ENCODE assay signal across 38 cellular contexts in the genomic region with DNA sequence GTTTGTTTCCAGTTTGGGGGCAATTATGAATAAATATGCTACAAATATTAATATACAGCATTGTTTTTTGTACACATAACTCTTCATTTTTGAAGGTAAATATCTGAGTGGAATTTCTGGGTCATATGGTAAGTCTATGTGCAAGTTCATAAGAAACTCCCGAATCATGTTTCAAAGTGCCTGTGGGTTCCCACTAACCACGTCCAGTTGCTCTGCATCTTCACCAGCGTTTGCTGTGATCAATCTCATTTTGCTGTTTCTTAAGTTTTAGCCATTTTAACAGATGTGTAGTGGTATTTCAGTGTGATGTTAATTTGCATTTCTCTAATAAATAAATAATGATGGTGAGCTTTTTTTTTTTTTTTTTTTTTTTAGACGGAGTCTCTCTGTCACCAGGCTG. TPM values are rescaled to one million over a fixed set of nuclear protein-coding genes. Genes with fewer than 3 reads are reported as not detected.
"Had no signal": no experiment of that assay in that cellular context is flagged by ENCODE, and none has a peak within 500 bp of the region (broad histone marks: within the 10 kb centered on the region; RNA-seq: fewer than 3 reads in every experiment).

No MANE protein-coding gene starts in this region.

- H3K36me3 Mint-ChIP-seq: activated CD4-positive, alpha-beta memory T cell treated with anti-CD3 and anti-CD28 coated beads for 36 hours; activated naive CD4-positive, alpha-beta T cell treated with anti-CD3 and anti-CD28 coated beads, Interleukin-2, amount 50 U/mL, for 72 hours; brain; IgD-negative memory B cell had no signal

- H3K36me3 ChIP-seq: adrenal gland had no signal

- DNase-seq: activated B cell treated with CpG ODN at 0.5 μM for 24 hours; activated CD4-positive, alpha-beta memory T cell treated with anti-CD3 and anti-CD28 coated beads for 36 hours; activated CD4-positive, alpha-beta T cell treated with anti-CD3 and anti-CD28 coated beads for 4 hours; activated CD4-positive, alpha-beta T cell treated with anti-CD3 and anti-CD28 coated beads, Interleukin-2, amount 50 U/mL, for 1 hour; activated CD4-positive, CD25-positive, alpha-beta regulatory T cell treated with anti-CD3 and anti-CD28 coated beads, Interleukin-2, amount 50 U/mL, for 72 hours; activated CD8-positive, alpha-beta memory T cell treated with anti-CD3 and anti-CD28 coated beads, Interleukin-2, amount 50 U/mL, for 4 hours; activated gamma-delta T cell treated with Interleukin-2 at 50 U/mL for 16 hours; activated naive CD4-positive, alpha-beta T cell treated with anti-CD3 and anti-CD28 coated beads for 36 hours; activated T-cell treated with anti-CD3 and anti-CD28 coated beads for 4 hours; activated T-cell treated with anti-CD3 and anti-CD28 coated beads, Interleukin-2, amount 50 U/mL, for 4 hours; adrenal gland; caudate nucleus; cerebellar nuclear complex; Kasumi-1; KBM-7; NCI-H1048; NCI-H1105 treated with DMSO at 0.1 percent for 48 hours; NCI-H1436; NCI-H1694; NCI-H1930; NCI-H2081 treated with DMSO at 0.1 percent for 48 hours; NCI-H226; NCI-H446 treated with DMSO at 0.1 percent for 48 hours; NCI-H524; NCI-H69; SHP77 treated with DMSO at 0.1 percent for 48 hours; T1000 had no signal

- H3K9me3 ChIP-seq: adrenal gland had no signal

- H3K27me3 ChIP-seq: adrenal gland had no signal

- H3K4me1 Mint-ChIP-seq: activated B cell treated with CpG ODN at 0.5 μM for 24 hours, IgD-negative memory B cell had no signal

- H3K4me1 ChIP-seq: adrenal gland had no signal

- H3K27ac Mint-ChIP-seq: activated B cell treated with CpG ODN at 0.5 μM for 24 hours; activated CD4-positive, alpha-beta memory T cell treated with anti-CD3 and anti-CD28 coated beads for 36 hours; activated naive CD4-positive, alpha-beta T cell treated with anti-CD3 and anti-CD28 coated beads for 36 hours; activated naive CD4-positive, alpha-beta T cell treated with anti-CD3 and anti-CD28 coated beads, Interleukin-2, amount 50 U/mL, for 72 hours; activated T-helper 1 cell treated with anti-CD3 and anti-CD28 coated beads, Interleukin-12 subunit alpha, Interleukin-12 subunit beta, Interleukin-2, Interleukin-4 antibody, amounts not matched to agents 30 ng/mL and 10 ng/mL and 1 ng/mL, durations not matched to agents 14 hours and 24 hours and 36 hours had no signal

- H3K4me3 ChIP-seq: adrenal gland had no signal

- H3K4me3 Mint-ChIP-seq: activated B cell treated with CpG ODN at 0.5 μM for 24 hours; activated CD4-positive, alpha-beta memory T cell treated with anti-CD3 and anti-CD28 coated beads for 36 hours; activated naive CD4-positive, alpha-beta T cell treated with anti-CD3 and anti-CD28 coated beads for 36 hours; activated T-cell treated with anti-CD3 and anti-CD28 coated beads, Interleukin-2, amount 50 U/mL, for 4 hours; activated T-helper 1 cell treated with anti-CD3 and anti-CD28 coated beads, Interleukin-12 subunit alpha, Interleukin-12 subunit beta, Interleukin-2, Interleukin-4 antibody, amounts not matched to agents 30 ng/mL and 10 ng/mL and 1 ng/mL, durations not matched to agents 14 hours and 24 hours and 36 hours; brain; IgD-negative memory B cell had no signal

- H3K27ac ChIP-seq: adrenal gland, VCaP had no signal

- H3K9me3 Mint-ChIP-seq: activated B cell treated with CpG ODN at 0.5 μM for 24 hours; activated CD4-positive, alpha-beta memory T cell treated with anti-CD3 and anti-CD28 coated beads for 36 hours; activated naive CD4-positive, alpha-beta T cell treated with anti-CD3 and anti-CD28 coated beads for 36 hours; activated naive CD4-positive, alpha-beta T cell treated with anti-CD3 and anti-CD28 coated beads, Interleukin-2, amount 50 U/mL, for 72 hours; activated T-cell treated with anti-CD3 and anti-CD28 coated beads, Interleukin-2, amount 50 U/mL, for 4 hours; activated T-helper 1 cell treated with anti-CD3 and anti-CD28 coated beads, Interleukin-12 subunit alpha, Interleukin-12 subunit beta, Interleukin-2, Interleukin-4 antibody, amounts not matched to agents 30 ng/mL and 10 ng/mL and 1 ng/mL, durations not matched to agents 14 hours and 24 hours and 36 hours; brain; IgD-negative memory B cell had no signal

RNA-seq across cellular contexts. Expression of a gene that starts 14.2 kb away (rescaled TPM):
- total RNA-seq: activated B cell treated with CpG ODN at 0.5 μM for 24 hours; activated CD4-positive, alpha-beta memory T cell treated with anti-CD3 and anti-CD28 coated beads for 36 hours; activated naive CD4-positive, alpha-beta T cell treated with anti-CD3 and anti-CD28 coated beads for 36 hours; activated naive CD4-positive, alpha-beta T cell treated with anti-CD3 and anti-CD28 coated beads, Interleukin-2, amount 50 U/mL, for 72 hours; activated T-cell treated with anti-CD3 and anti-CD28 coated beads, Interleukin-2, amount 50 U/mL, for 4 hours; activated T-helper 1 cell treated with anti-CD3 and anti-CD28 coated beads, Interleukin-12 subunit alpha, Interleukin-12 subunit beta, Interleukin-2, Interleukin-4 antibody, amounts not matched to agents 30 ng/mL and 10 ng/mL and 1 ng/mL, durations not matched to agents 14 hours and 24 hours and 36 hours; adrenal gland; bronchial epithelial cell; M059J; OCI-LY7; SK-MEL-5; T-helper 1 cell treated with Interleukin-12 subunit alpha and Interleukin-12 subunit beta and Interleukin-4 antibody, amounts not matched to agents 30 ng/mL and 1 ng/mL, for 36 hours; T-helper 2 cell treated with Interferon-gamma antibody and Interleukin-4, amounts not matched to agents 100 ng/mL and 5 ng/mL, for 36 hours had no signal
- polyA plus RNA-seq: IgD-negative memory B cell had no signal

RNA-seq across cellular contexts. Expression of a gene that starts 24.7 kb away (rescaled TPM):
- polyA plus RNA-seq: IgD-negative memory B cell had no signal
